In genomic region chr3:44045476-44046275, GRCh38 we compare ENCODE assay signal across 8 cellular contexts.
A peak's percentile ranks its signal among the peaks of the same experiment; 100 is the strongest.
DNase-seq lines count a peak whose midpoint lies in the region; ATAC-seq lines count a peak whose summit lies in the region.

No MANE protein-coding gene starts in this region.

- intact Hi-C loops in sciatic nerve (cut with DNase I): no loop called here

- DNase-seq in NCI-H2171 treated with DMSO at 0.1 percent for 48 hours (lab: John Stamatoyannopoulos, UW) (peak; percentile 16), NCI-H2171 (lab: John Stamatoyannopoulos, UW) (no peak), RPMI7951 (ENCODE audit: low read depth) (peak; percentile 38), sciatic nerve (ENCODE audit: low spot score) (peak; percentile 68), NCI-H2196 treated with DMSO at 0.1 percent for 48 hours (lab: John Stamatoyannopoulos, UW; ENCODE audit: unreplicated experiment) (no peak)
- DNase-seq in activated CD4-positive, alpha-beta T cell treated with anti-CD3 and anti-CD28 coated beads, Interleukin-2, amount 50 U/mL, for 1 hour: no peak

- peak; percentile 89 for ATAC-seq in GM21423 (IDR thresholded peaks at IDR 0.05; ENCODE audit: unreplicated experiment)
- ATAC-seq in HG03520 (IDR thresholded peaks at IDR 0.05; ENCODE audit: unreplicated experiment): peak; percentile 92
- peak; percentile 42 for ATAC-seq in sciatic nerve

Comparison
In these comparisons a context has a peak if more than half of its experiments do, and no peak if none do; other contexts are left out.
1. DNase-seq: peak in NCI-H2171 treated with DMSO at 0.1 percent for 48 hours (single experiment), RPMI7951 (single experiment) and sciatic nerve (single experiment); none in NCI-H2171 (single experiment), activated CD4-positive, alpha-beta T cell treated with anti-CD3 and anti-CD28 coated beads, Interleukin-2, amount 50 U/mL, for 1 hour (single experiment) and NCI-H2196 treated with DMSO at 0.1 percent for 48 hours (single experiment).
2. ATAC-seq: peak in every context shown above with its lines; median percentile 92 in HG03520; 89 in GM21423; 42 in sciatic nerve.